ENCODE assay signal across 2 cellular contexts in the genomic region with DNA sequence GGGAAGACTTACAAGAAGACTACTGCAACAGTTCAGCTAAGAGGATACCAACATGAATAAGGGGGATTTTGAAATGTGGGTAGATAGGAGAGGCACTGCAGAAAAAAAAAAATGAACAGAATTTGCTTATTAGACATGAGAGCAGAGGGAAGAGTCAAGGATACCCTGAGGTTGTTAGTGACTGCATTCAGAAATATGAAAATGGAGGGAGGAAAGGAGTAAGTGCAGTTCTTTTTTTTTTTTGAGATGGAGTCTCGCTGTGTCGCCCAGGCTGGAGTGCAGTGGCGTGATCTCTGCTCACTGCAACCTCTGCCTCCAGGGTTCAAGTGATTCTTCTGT.
TF ChIP-seq lines count a peak whose summit lies in the region.

No MANE protein-coding gene starts in this region.

TF ChIP-seq in GM23338, 12 proteins besides CTCF, POLR2A, EP300 and RAD21:
- TF ChIP-seq NANOG (IDR thresholded peaks at IDR 0.05; ENCODE audit: borderline replicate concordance), result no peak
- TF ChIP-seq ETS1 (IDR thresholded peaks at IDR 0.05), result no peak
- TF ChIP-seq, protein P1, sequence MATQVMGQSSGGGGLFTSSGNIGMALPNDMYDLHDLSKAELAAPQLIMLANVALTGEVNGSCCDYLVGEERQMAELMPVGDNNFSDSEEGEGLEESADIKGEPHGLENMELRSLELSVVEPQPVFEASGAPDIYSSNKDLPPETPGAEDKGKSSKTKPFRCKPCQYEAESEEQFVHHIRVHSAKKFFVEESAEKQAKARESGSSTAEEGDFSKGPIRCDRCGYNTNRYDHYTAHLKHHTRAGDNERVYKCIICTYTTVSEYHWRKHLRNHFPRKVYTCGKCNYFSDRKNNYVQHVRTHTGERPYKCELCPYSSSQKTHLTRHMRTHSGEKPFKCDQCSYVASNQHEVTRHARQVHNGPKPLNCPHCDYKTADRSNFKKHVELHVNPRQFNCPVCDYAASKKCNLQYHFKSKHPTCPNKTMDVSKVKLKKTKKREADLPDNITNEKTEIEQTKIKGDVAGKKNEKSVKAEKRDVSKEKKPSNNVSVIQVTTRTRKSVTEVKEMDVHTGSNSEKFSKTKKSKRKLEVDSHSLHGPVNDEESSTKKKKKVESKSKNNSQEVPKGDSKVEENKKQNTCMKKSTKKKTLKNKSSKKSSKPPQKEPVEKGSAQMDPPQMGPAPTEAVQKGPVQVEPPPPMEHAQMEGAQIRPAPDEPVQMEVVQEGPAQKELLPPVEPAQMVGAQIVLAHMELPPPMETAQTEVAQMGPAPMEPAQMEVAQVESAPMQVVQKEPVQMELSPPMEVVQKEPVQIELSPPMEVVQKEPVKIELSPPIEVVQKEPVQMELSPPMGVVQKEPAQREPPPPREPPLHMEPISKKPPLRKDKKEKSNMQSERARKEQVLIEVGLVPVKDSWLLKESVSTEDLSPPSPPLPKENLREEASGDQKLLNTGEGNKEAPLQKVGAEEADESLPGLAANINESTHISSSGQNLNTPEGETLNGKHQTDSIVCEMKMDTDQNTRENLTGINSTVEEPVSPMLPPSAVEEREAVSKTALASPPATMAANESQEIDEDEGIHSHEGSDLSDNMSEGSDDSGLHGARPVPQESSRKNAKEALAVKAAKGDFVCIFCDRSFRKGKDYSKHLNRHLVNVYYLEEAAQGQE (IDR thresholded peaks at IDR 0.05; ENCODE audit: unreplicated experiment), result no peak
- TF ChIP-seq EZH2phosphoT487 (IDR thresholded peaks at IDR 0.05; ENCODE audit: unreplicated experiment), result no peak
- no peak for TF ChIP-seq JUNB (IDR thresholded peaks at IDR 0.05; ENCODE audit: unreplicated experiment)
- TF ChIP-seq ZNF114 (CRISPR knock-in tag; IDR thresholded peaks at IDR 0.05), result no peak
- TF ChIP-seq POLR2AphosphoS5 (IDR thresholded peaks at IDR 0.05; ENCODE audit: low read depth), result no peak
- TF ChIP-seq CREB1 (CRISPR knock-in tag; IDR thresholded peaks at IDR 0.05; ENCODE audit: low read depth), result no peak
- TF ChIP-seq ZNF462 (CRISPR knock-in tag; IDR thresholded peaks at IDR 0.05), result no peak
- TF ChIP-seq STAT1 (IDR thresholded peaks at IDR 0.05; ENCODE audit: unreplicated experiment), result no peak

TF ChIP-seq in SK-N-SH, 30 proteins besides CTCF, POLR2A, EP300 and RAD21:
- TF ChIP-seq TAF1 (IDR thresholded peaks at IDR 0.05; ENCODE audit: borderline replicate concordance, low read depth, low read length) (no peak), NFIC (IDR thresholded peaks at IDR 0.05; ENCODE audit: borderline replicate concordance) (no peak), ELF1 (IDR thresholded peaks at IDR 0.05) (no peak)
TF ChIP-seq in SK-N-SH: peak in this region for 0.
